Comparison of ENCODE assay signal across 1 cellular context in genomic region chr6:167140589-167141474, GRCh38.
TF ChIP-seq lines count a peak whose summit lies in the region.

No MANE protein-coding gene starts in this region.

TF ChIP-seq in HepG2, 621 proteins besides CTCF, POLR2A, EP300 and RAD21 (continued from another document and continues in another):
- TF ChIP-seq CEBPG (CRISPR knock-in tag; IDR thresholded peaks at IDR 0.05) = peak; percentile 67
- TF ChIP-seq ZNF766 (CRISPR knock-in tag; IDR thresholded peaks at IDR 0.05; ENCODE audit: borderline replicate concordance) = 0 out of 2 replicates have a peak, but pooled peaks have one; percentile 35
- peak; percentile 62; the same call in 1 of the 2 replicates for TF ChIP-seq AHDC1 (CRISPR knock-in tag; IDR thresholded peaks at IDR 0.05; ENCODE audit: borderline replicate concordance)
- peak; percentile 81 for TF ChIP-seq ZNF501 (CRISPR knock-in tag; IDR thresholded peaks at IDR 0.05)
- no peak for TF ChIP-seq ZNF546 (CRISPR knock-in tag; conservative IDR thresholded peaks at IDR 0.05)
- peak; percentile 73 for TF ChIP-seq ATF3 (CRISPR knock-in tag; IDR thresholded peaks at IDR 0.05)
- TF ChIP-seq ZNF292 (CRISPR knock-in tag; IDR thresholded peaks at IDR 0.05; ENCODE audit: borderline replicate concordance, low read depth) = peak; percentile 68; the same call in 1 of the 2 replicates
- 0 out of 2 replicates have a peak, but pooled peaks have one; percentile 48 for TF ChIP-seq ZNF12 (CRISPR knock-in tag; IDR thresholded peaks at IDR 0.05)
- TF ChIP-seq KAT8 (CRISPR knock-in tag; IDR thresholded peaks at IDR 0.05) = peak; percentile 65
- no peak for TF ChIP-seq CENPT (CRISPR knock-in tag; IDR thresholded peaks at IDR 0.05; ENCODE audit: low read depth)
- TF ChIP-seq SP5 (CRISPR knock-in tag; IDR thresholded peaks at IDR 0.05; ENCODE audit: borderline replicate concordance, low read depth) = peak; percentile 46; the same call in 1 of the 2 replicates
- TF ChIP-seq HNF1B (CRISPR knock-in tag; IDR thresholded peaks at IDR 0.05) = peak; percentile 58; the same call in 1 of the 2 replicates
- peak; percentile 58; the same call in 1 of the 2 replicates for TF ChIP-seq FOXK2 (IDR thresholded peaks at IDR 0.05)
- TF ChIP-seq HINFP (CRISPR knock-in tag; IDR thresholded peaks at IDR 0.05; ENCODE audit: low read depth) = 0 out of 2 replicates have a peak, but pooled peaks have one; percentile 44
- TF ChIP-seq MAFK (conservative IDR thresholded peaks at IDR 0.05 in 1 of 2, IDR thresholded peaks at IDR 0.05 in 1 of 2; ENCODE audit: low read length in 2 of 2) = peak; percentile 18 to 36; a peak in 1 of 4 replicates
- TF ChIP-seq ZFP36L1 (CRISPR knock-in tag; IDR thresholded peaks at IDR 0.05) = peak; percentile 68; the same call in 1 of the 2 replicates
- 0 out of 2 replicates have a peak, but pooled peaks have one; percentile 56 for TF ChIP-seq ZSCAN12 (CRISPR knock-in tag; IDR thresholded peaks at IDR 0.05)
- TF ChIP-seq SOX5 (CRISPR knock-in tag; IDR thresholded peaks at IDR 0.05; ENCODE audit: borderline replicate concordance) = peak; percentile 28; the same call in 1 of the 2 replicates
- peak; percentile 67; the same call in 1 of the 2 replicates for TF ChIP-seq DPF2 (CRISPR knock-in tag; IDR thresholded peaks at IDR 0.05; ENCODE audit: borderline replicate concordance, low read depth)
- TF ChIP-seq ZHX1 (CRISPR knock-in tag; IDR thresholded peaks at IDR 0.05; ENCODE audit: low read depth) = 0 out of 2 replicates have a peak, but pooled peaks have one; percentile 6
- TF ChIP-seq BCLAF1 (IDR thresholded peaks at IDR 0.05) = no peak
- peak; percentile 49; the same call in 1 of the 2 replicates for TF ChIP-seq IKZF5 (CRISPR knock-in tag; IDR thresholded peaks at IDR 0.05)
- no peak for TF ChIP-seq DNMT3B (CRISPR knock-in tag; conservative IDR thresholded peaks at IDR 0.05)
- TF ChIP-seq MXD1 (CRISPR knock-in tag; IDR thresholded peaks at IDR 0.05) = no peak
- TF ChIP-seq HMGA1 (CRISPR knock-in tag; conservative IDR thresholded peaks at IDR 0.05) = 0 out of 2 replicates have a peak, but pooled peaks have one; percentile 39
- TF ChIP-seq DNMT1 (CRISPR knock-in tag; IDR thresholded peaks at IDR 0.05) = no peak
- TF ChIP-seq GATAD2A (CRISPR knock-in tag; IDR thresholded peaks at IDR 0.05) = peak; percentile 83
- TF ChIP-seq ZSCAN5A (CRISPR knock-in tag; IDR thresholded peaks at IDR 0.05; ENCODE audit: borderline replicate concordance) = no peak
- TF ChIP-seq PAX8 (CRISPR knock-in tag; IDR thresholded peaks at IDR 0.05; ENCODE audit: borderline replicate concordance) = 0 out of 2 replicates have a peak, but pooled peaks have one; percentile 31
- peak; percentile 82 for TF ChIP-seq SAP130 (CRISPR knock-in tag; IDR thresholded peaks at IDR 0.05; ENCODE audit: low read depth)
- TF ChIP-seq HMGXB4 (CRISPR knock-in tag; IDR thresholded peaks at IDR 0.05; ENCODE audit: borderline replicate concordance in 1 of 2, low read depth in 1 of 2) = peak in 1 of 2 experiments; percentile 58; a peak in 2 of 4 replicates
- 0 out of 2 replicates have a peak, but pooled peaks have one; percentile 10 for TF ChIP-seq ZNF724P (CRISPR knock-in tag; IDR thresholded peaks at IDR 0.05; ENCODE audit: borderline replicate concordance)
